In genomic region chr3:46031747-46032146, GRCh38 we compare ENCODE assay signal across 37 cellular contexts. TPM values are rescaled to one million over a fixed set of nuclear protein-coding genes. Genes with fewer than 3 reads are reported as not detected.
"Had no signal": no experiment of that assay in that cellular context is flagged by ENCODE, and none has a peak within 500 bp of the region (broad histone marks: within the 10 kb centered on the region; RNA-seq: fewer than 3 reads in every experiment).

No MANE protein-coding gene starts in this region.

- ATAC-seq: activated naive CD4-positive, alpha-beta T cell treated with anti-CD3 and anti-CD28 coated beads, Interleukin-2, amount 50 U/mL, for 72 hours; activated naive CD8-positive, alpha-beta T cell treated with anti-CD3 and anti-CD28 coated beads, Interleukin-2, amount 50 U/mL, for 24 hours; activated T-cell treated with anti-CD3 and anti-CD28 coated beads, Interleukin-2, amount 50 U/mL, for 4 hours; activated T-cell treated with anti-CD3 and anti-CD28 coated beads, Interleukin-2, amount 50 U/mL, for 72 hours; activated T-helper 17 cell treated with anti-CD3 and anti-CD28 coated beads, Interleukin-2, amount 50 U/mL, for 72 hours; body of pancreas had no signal

- H3K4me3 ChIP-seq: adrenal gland, ascending aorta, body of pancreas, breast epithelium, cardiac muscle cell had no signal

- DNase-seq: activated effector memory CD4-positive, alpha-beta T cell treated with anti-CD3 and anti-CD28 coated beads, Interleukin-2, amount 50 U/mL, for 16 hours; activated effector memory CD4-positive, alpha-beta T cell treated with Interleukin-2 at 50 U/mL for 16 hours; activated gamma-delta T cell; activated gamma-delta T cell treated with Interleukin-2 at 50 U/mL for 16 hours; activated naive CD4-positive, alpha-beta T cell; activated naive CD4-positive, alpha-beta T cell treated with anti-CD3 and anti-CD28 coated beads for 36 hours; activated naive CD4-positive, alpha-beta T cell treated with anti-CD3 and anti-CD28 coated beads, Interleukin-2, amount 10 ng/mL, durations not matched to agents 7 days and 5 days; activated naive CD4-positive, alpha-beta T cell treated with anti-CD3 and anti-CD28 coated beads, Interleukin-2, amount 50 U/mL, for 16 hours; activated naive CD4-positive, alpha-beta T cell treated with Interleukin-2 at 50 U/mL for 16 hours; activated naive CD8-positive, alpha-beta T cell treated with anti-CD3 and anti-CD28 coated beads for 36 hours; activated naive CD8-positive, alpha-beta T cell treated with anti-CD3 and anti-CD28 coated beads, Interleukin-2, amount 10 ng/mL, durations not matched to agents 7 days and 5 days; activated naive CD8-positive, alpha-beta T cell treated with anti-CD3 and anti-CD28 coated beads, Interleukin-2, amount 50 U/mL, for 24 hours; activated T-cell treated with anti-CD3 and anti-CD28 coated beads, Interleukin-2, amount 50 U/mL, for 1 hour; activated T-cell treated with anti-CD3 and anti-CD28 coated beads, Interleukin-2, amount 50 U/mL, for 24 hours; activated T-cell treated with anti-CD3 and anti-CD28 coated beads, Interleukin-2, amount 50 U/mL, for 4 hours; activated T-cell treated with anti-CD3 and anti-CD28 coated beads, Interleukin-2, amount 50 U/mL, for 48 hours; activated T-cell treated with anti-CD3 and anti-CD28 coated beads, Interleukin-2, amount 50 U/mL, for 72 hours; adrenal gland; amniotic stem cell; amygdala; anterior cingulate cortex; aorta; body of pancreas; brain microvascular endothelial cell; caudate nucleus; central memory CD4-positive, alpha-beta T cell; cerebellar nuclear complex had no signal

- H3K4me1 ChIP-seq: adrenal gland, ascending aorta, body of pancreas, breast epithelium had no signal

- H3K36me3 ChIP-seq: adrenal gland, ascending aorta, brain microvascular endothelial cell, breast epithelium, cardiac muscle cell had no signal

- FAIRE-seq: astrocyte, bronchial epithelial cell had no signal

- H3K27ac ChIP-seq: adrenal gland, ascending aorta, body of pancreas, brain microvascular endothelial cell, breast epithelium, cardiac muscle cell had no signal

- H3K9me3 ChIP-seq: adrenal gland had no signal

- H3K27me3 ChIP-seq: adrenal gland, ascending aorta, body of pancreas, brain microvascular endothelial cell, breast epithelium, cardiac muscle cell had no signal

RNA-seq across cellular contexts. Expression of gene XCR1, which starts 4.5 kb away (rescaled TPM):
- total RNA-seq: activated naive CD4-positive, alpha-beta T cell treated with anti-CD3 and anti-CD28 coated beads for 36 hours; activated naive CD4-positive, alpha-beta T cell treated with anti-CD3 and anti-CD28 coated beads, Interleukin-2, amount 50 U/mL, for 72 hours; activated naive CD8-positive, alpha-beta T cell treated with anti-CD3 and anti-CD28 coated beads for 36 hours; activated naive CD8-positive, alpha-beta T cell treated with anti-CD3 and anti-CD28 coated beads, Interleukin-2, amount 10 ng/mL, durations not matched to agents 7 days and 5 days; activated T-cell treated with anti-CD3 and anti-CD28 coated beads, Interleukin-2, amount 50 U/mL, for 4 hours; activated T-cell treated with anti-CD3 and anti-CD28 coated beads, Interleukin-2, amount 50 U/mL, for 72 hours; ascending aorta; astrocyte; body of pancreas; cardiac muscle cell; cardiac septum; cerebellum; chondrocyte had no signal
- polyA plus RNA-seq: aorta, cardiac muscle cell had no signal
